ENCODE assay signal across 1 cellular context in the genomic region with DNA sequence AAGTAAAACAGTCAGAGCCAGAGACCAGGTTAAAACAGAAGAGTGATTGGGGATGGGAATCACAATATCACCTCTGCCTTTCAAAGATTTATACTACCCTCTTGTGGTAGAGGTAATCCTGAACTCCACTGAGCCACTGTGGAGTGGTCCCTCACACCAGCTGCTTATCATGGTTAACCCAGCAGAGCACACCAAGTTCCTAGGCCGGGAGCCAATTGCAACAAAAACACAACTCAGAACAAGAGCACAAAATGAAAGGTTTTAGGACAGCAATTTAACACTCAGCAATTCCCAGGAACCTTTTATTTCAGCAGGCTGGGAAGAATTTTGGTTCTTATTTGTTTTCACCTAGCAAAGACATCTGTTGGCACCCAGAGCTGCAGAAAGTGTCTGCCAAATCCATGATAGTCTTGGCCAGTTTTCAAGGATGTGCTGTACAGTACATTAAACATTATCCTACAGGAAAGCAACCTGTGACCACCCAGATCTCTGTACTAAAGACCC.
TF ChIP-seq lines count a peak whose summit lies in the region.

No MANE protein-coding gene starts in this region.

TF ChIP-seq in GM23338, 12 proteins besides CTCF, POLR2A, EP300 and RAD21 (continued from another document):
- TF ChIP-seq ZNF462 (CRISPR knock-in tag; IDR thresholded peaks at IDR 0.05) (no peak), JUNB (IDR thresholded peaks at IDR 0.05; ENCODE audit: unreplicated experiment) (no peak), ZNF331 (CRISPR knock-in tag; IDR thresholded peaks at IDR 0.05; ENCODE audit: low read depth) (no peak)
